Comparison of ENCODE assay signal across 12 cellular contexts in genomic region chr17:4332296-4332970, GRCh38. TPM values are rescaled to one million over a fixed set of nuclear protein-coding genes. Genes with fewer than 3 reads are reported as not detected.
DNase-seq lines count a peak whose midpoint lies in the region; ATAC-seq and TF ChIP-seq lines count a peak whose summit lies in the region.
"Had no signal": no experiment of that assay in that cellular context is flagged by ENCODE, and none has a peak within 500 bp of the region (broad histone marks: within the 10 kb centered on the region; RNA-seq: fewer than 3 reads in every experiment).

No MANE protein-coding gene starts in this region.

- no peaks in the 10 kb centered on the region for H3K36me3 ChIP-seq in left ventricle myocardium inferior
- H3K36me3 ChIP-seq: spleen had no signal

- H3K36me3 Mint-ChIP-seq in activated CD8-positive, alpha-beta T cell treated with anti-CD3 and anti-CD28 coated beads, Interleukin-2, amount 10 ng/mL, durations not matched to agents 7 days and 5 days (ENCODE audit: low read depth): peaks cover 18% of the 10 kb centered on the region

- H3K27me3 Mint-ChIP-seq in activated CD8-positive, alpha-beta T cell treated with anti-CD3 and anti-CD28 coated beads, Interleukin-2, amount 10 ng/mL, durations not matched to agents 7 days and 5 days (ENCODE audit: low read depth): no peaks in the 10 kb centered on the region

- no peak for TF ChIP-seq CTCF in left ventricle myocardium inferior (IDR thresholded peaks at IDR 0.05; ENCODE audit: borderline replicate concordance)

- H3K27ac ChIP-seq in left ventricle myocardium inferior (replicated peaks) (peak overlapping the region; percentile 28), substantia nigra (ENCODE audit: low read depth, low read length, poor library complexity, severe bottlenecking) (peak overlapping the region; percentile 27)
- H3K27ac ChIP-seq: spleen had no signal

- no peak overlapping the region for H3K4me3 ChIP-seq in left ventricle myocardium inferior
- H3K4me3 ChIP-seq: spleen had no signal

- intact Hi-C loops in left ventricle myocardium inferior (cut with micrococcal nuclease): no loop called here
- intact Hi-C loops in cardiac septum (cut with DNase I): no loop called here

- CTCF ChIA-PET in activated CD8-positive, alpha-beta T cell treated with anti-CD3 and anti-CD28 coated beads, Interleukin-2, amount 10 ng/mL, durations not matched to agents 7 days and 5 days (lab: Charles Lee): interaction anchor here (1.4 to 1.5 kb wide), 2 partner anchors 28 to 131 kb away, joined by 3 read pairs; no protein-coding TSS in a partner anchor

- no peaks in the 10 kb centered on the region for H3K27me3 ChIP-seq in left ventricle myocardium inferior (ENCODE audit: low read depth)
- H3K27me3 ChIP-seq: spleen had no signal

- peaks cover 21% of the 10 kb centered on the region for H3K4me1 Mint-ChIP-seq in activated CD8-positive, alpha-beta T cell treated with anti-CD3 and anti-CD28 coated beads, Interleukin-2, amount 10 ng/mL, durations not matched to agents 7 days and 5 days (ENCODE audit: low read depth)

- ATAC-seq in activated CD8-positive, alpha-beta T cell treated with anti-CD3 and anti-CD28 coated beads, Interleukin-2, amount 10 ng/mL, durations not matched to agents 7 days and 5 days: no peak
- no peak for ATAC-seq in GM19452 (IDR thresholded peaks at IDR 0.05; ENCODE audit: unreplicated experiment)
- ATAC-seq: left colon had no signal

- no peak for DNase-seq in left ventricle myocardium inferior
- DNase-seq in cardiac septum (ENCODE audit: low spot score): no peak
- DNase-seq in activated CD8-positive, alpha-beta T cell treated with anti-CD3 and anti-CD28 coated beads, Interleukin-2, amount 10 ng/mL, durations not matched to agents 7 days and 5 days: no peak
- peak; percentile 13 for DNase-seq in iPS-NIHi11 (ENCODE audit: low spot score)
- no peak for DNase-seq in substantia nigra (lab: John Stamatoyannopoulos, UW)
- DNase-seq in NCI-H2227 treated with DMSO at 0.1 percent for 48 hours (lab: John Stamatoyannopoulos, UW): no peak
- DNase-seq in mesenteric fat pad (ENCODE audit: low spot score): no peak
- DNase-seq: HCEC 1CT, left colon, NCI-H2107, spleen had no signal

- H3K27ac Mint-ChIP-seq in activated CD8-positive, alpha-beta T cell treated with anti-CD3 and anti-CD28 coated beads, Interleukin-2, amount 10 ng/mL, durations not matched to agents 7 days and 5 days: peak overlapping the region; percentile 18

- H3K4me3 Mint-ChIP-seq in activated CD8-positive, alpha-beta T cell treated with anti-CD3 and anti-CD28 coated beads, Interleukin-2, amount 10 ng/mL, durations not matched to agents 7 days and 5 days: no peak overlapping the region

- POLR2A ChIA-PET in activated CD8-positive, alpha-beta T cell treated with anti-CD3 and anti-CD28 coated beads, Interleukin-2, amount 10 ng/mL, durations not matched to agents 7 days and 5 days (lab: Charles Lee): interaction anchor here (0.6 kb wide), 1 partner anchor 34 kb away, joined by 3 read pairs; the partner anchor contains the start of gene UBE2G1

- no peaks in the 10 kb centered on the region for H3K9me3 ChIP-seq in left ventricle myocardium inferior (replicated peaks)
- H3K9me3 ChIP-seq: spleen had no signal

- peaks cover 4% of the 10 kb centered on the region for H3K9me3 Mint-ChIP-seq in activated CD8-positive, alpha-beta T cell treated with anti-CD3 and anti-CD28 coated beads, Interleukin-2, amount 10 ng/mL, durations not matched to agents 7 days and 5 days (ENCODE audit: insufficient read depth)

- H3K4me1 ChIP-seq in left ventricle myocardium inferior: peaks cover 56% of the 10 kb centered on the region

RNA-seq across cellular contexts. Expression of gene UBE2G1, which starts 34.0 kb away (rescaled TPM):
- total RNA-seq in left ventricle myocardium inferior (92.8 TPM), cardiac septum (80.4 TPM), mesenteric fat pad (57.6 TPM)
- 10 to 100 TPM; 69.1 TPM for total RNA-seq in activated CD8-positive, alpha-beta T cell treated with anti-CD3 and anti-CD28 coated beads, Interleukin-2, amount 10 ng/mL, durations not matched to agents 7 days and 5 days
